Comparison of ENCODE assay signal across 8 cellular contexts in genomic region chrX:154308108-154308946, GRCh38. TPM values are rescaled to one million over a fixed set of nuclear protein-coding genes. Genes with fewer than 3 reads are reported as not detected.
DNase-seq lines count a peak whose midpoint lies in the region; ATAC-seq, FAIRE-seq and TF ChIP-seq lines count a peak whose summit lies in the region.

No MANE protein-coding gene starts in this region.

- BruUV-seq in Panc1 (replicated peaks; lab: Mats Ljungman, UMichigan): no TSS peak

- no peak for FAIRE-seq in pancreas (lab: Jason Lieb, UNC)

- H3K27me3 ChIP-seq in Panc1 (ENCODE audit: control insufficient read depth, insufficient read depth, low read length) (no peaks in the 10 kb centered on the region), pancreas (peaks cover 0 to 12% (median 0%) of the 10 kb centered on the region in 4 donors), upper lobe of left lung (no peaks in the 10 kb centered on the region)

- H3K4me1 ChIP-seq in Panc1 (ENCODE audit: control insufficient read depth, insufficient read depth, low read length): no peaks in the 10 kb centered on the region
- no peaks in the 10 kb centered on the region for H3K4me1 ChIP-seq in pancreas
- H3K4me1 ChIP-seq in upper lobe of left lung: peaks cover 0 to 5% (median 0%) of the 10 kb centered on the region in 4 donors

- peak; percentile 84 for TF ChIP-seq CTCF in Panc1 (IDR thresholded peaks at IDR 0.05)
- TF ChIP-seq CTCF in foreskin fibroblast (IDR thresholded peaks at IDR 0.05; ENCODE audit: low read depth, low read length): peak; percentile 51
- TF ChIP-seq CTCF in pancreas (IDR thresholded peaks at IDR 0.05): peak; percentile 71 to 79 (median 75)
- TF ChIP-seq CTCF in upper lobe of left lung (IDR thresholded peaks at IDR 0.05): peak; percentile 63 to 84 (median 81)

- H3K27me3 Mint-ChIP-seq in activated T-cell treated with anti-CD3 and anti-CD28 coated beads, Interleukin-2, amount 50 U/mL, for 72 hours (ENCODE audit: low read depth): peaks cover 26% of the 10 kb centered on the region

- H3K9me3 Mint-ChIP-seq in activated T-cell treated with anti-CD3 and anti-CD28 coated beads, Interleukin-2, amount 50 U/mL, for 72 hours: no peaks in the 10 kb centered on the region

- intact Hi-C loops in Panc1 (cut with micrococcal nuclease; ENCODE audit: unreplicated experiment) (no loop called here), pancreas (cut with DNase I) (no loop called here)

- CTCF ChIA-PET in Panc1 (lab: Charles Lee): no interaction called here

- in situ Hi-C loops in Panc1 (cut with HindIII; ENCODE audit: low pct_unique_long_range_greater_than_20kb, low sequenced_read_pairs): no loop called here

- no peaks in the 10 kb centered on the region for H3K36me3 Mint-ChIP-seq in activated T-cell treated with anti-CD3 and anti-CD28 coated beads, Interleukin-2, amount 50 U/mL, for 72 hours (ENCODE audit: insufficient read depth in 2 of 2)

- H3K27ac Mint-ChIP-seq in activated T-cell treated with anti-CD3 and anti-CD28 coated beads, Interleukin-2, amount 50 U/mL, for 72 hours: peak overlapping the region; percentile 34

- H3K27ac ChIP-seq in Panc1 (ENCODE audit: low read length) (no peak overlapping the region), pancreas (no peak overlapping the region), upper lobe of left lung (no peak overlapping the region)

- TF ChIP-seq EP300 in upper lobe of left lung (IDR thresholded peaks at IDR 0.05): no peak

- POLR2A ChIA-PET in Panc1 (lab: Charles Lee): no interaction called here

- TF ChIP-seq POLR2A in upper lobe of left lung (IDR thresholded peaks at IDR 0.05): no peak

- H3K4me3 ChIP-seq in Panc1 (ENCODE audit: low read depth in 2 of 2, low read length in 2 of 2): no peak overlapping the region
- H3K4me3 ChIP-seq in foreskin fibroblast (ENCODE audit: low read depth in 1 of 2, low read length in 2 of 2): no peak overlapping the region
- H3K4me3 ChIP-seq in pancreas: no peak overlapping the region
- H3K4me3 ChIP-seq in upper lobe of left lung: no peak overlapping the region

- H3K4me3 Mint-ChIP-seq in activated T-cell treated with anti-CD3 and anti-CD28 coated beads, Interleukin-2, amount 50 U/mL, for 72 hours: no peak overlapping the region

- peak; percentile 35 for DNase-seq in AG08396 (ENCODE audit: low spot score)
- peak; percentile 26 for DNase-seq in GM19238 (ENCODE audit: insufficient read length, low spot score)
- peak; percentile 36 for DNase-seq in Panc1 (ENCODE audit: low read depth, low spot score)
- DNase-seq in activated T-cell treated with anti-CD3 and anti-CD28 coated beads, Interleukin-2, amount 50 U/mL, for 72 hours: peak; percentile 82 to 85
- DNase-seq in foreskin fibroblast: peak in 1 of 2 donors; percentile 51
- DNase-seq in pancreas: peak in 5 of 6 donors; percentile 42 to 81 (median 61)
- peak in 1 of 2 donors; percentile 54 for DNase-seq in upper lobe of left lung

- 39 to 52% methylated on average over 9 of the region's 9 CpGs for WGBS in pancreas, 2 donors
- 57 to 62% methylated on average over 8 to 9 of the region's 9 CpGs for WGBS in upper lobe of left lung, 2 donors

- ATAC-seq in Panc1: peak; percentile 66; the same call in 1 of the 2 replicates
- peak; percentile 76 for ATAC-seq in activated T-cell treated with anti-CD3 and anti-CD28 coated beads, Interleukin-2, amount 50 U/mL, for 72 hours (replicated peaks in 1 of 2)
- peak in 3 of 4 donors; percentile 79 to 88 (median 82) for ATAC-seq in pancreas
- ATAC-seq in upper lobe of left lung (ENCODE audit: low FRiP score in 2 of 2): peak; percentile 35 to 65
- ATAC-seq in HG02623 (IDR thresholded peaks at IDR 0.05; ENCODE audit: unreplicated experiment): no peak

- no peaks in the 10 kb centered on the region for H3K9me3 ChIP-seq in Panc1 (ENCODE audit: control insufficient read depth, insufficient read depth, low read depth, low read length)
- H3K9me3 ChIP-seq in pancreas: no peaks in the 10 kb centered on the region
- H3K9me3 ChIP-seq in upper lobe of left lung: no peaks in the 10 kb centered on the region

- H3K36me3 ChIP-seq in Panc1 (ENCODE audit: control insufficient read depth, insufficient read depth, low read length) (no peaks in the 10 kb centered on the region), pancreas (no peaks in the 10 kb centered on the region), upper lobe of left lung (no peaks in the 10 kb centered on the region)

- H3K4me1 Mint-ChIP-seq in activated T-cell treated with anti-CD3 and anti-CD28 coated beads, Interleukin-2, amount 50 U/mL, for 72 hours (ENCODE audit: low read depth): peaks cover 42% of the 10 kb centered on the region

RNA-seq across cellular contexts. Expression of gene TKTL1, which starts 12.7 kb away (rescaled TPM):
- not detected for total RNA-seq in Panc1 (2021; ENCODE audit: unreplicated experiment)
- polyA plus RNA-seq in Panc1 (2012; ENCODE audit: insufficient read length): not detected
- total RNA-seq in activated T-cell treated with anti-CD3 and anti-CD28 coated beads, Interleukin-2, amount 50 U/mL, for 72 hours: under 1 TPM; 0.65 to 0.74 TPM
- not detected for total RNA-seq in pancreas
- not detected for polyA plus RNA-seq in pancreas
- 1 to 10 TPM in 1 of 6 donors, under 1 TPM in 2, not detected in 3; 0.20 to 1.2 (median 0.24) TPM for total RNA-seq in upper lobe of left lung

RNA-seq across cellular contexts. Expression of gene TEX28, which starts 13.4 kb away (rescaled TPM):
- total RNA-seq in Panc1 (2021; ENCODE audit: unreplicated experiment): not detected
- polyA plus RNA-seq in Panc1 (2012; ENCODE audit: insufficient read length): not detected
- total RNA-seq in activated T-cell treated with anti-CD3 and anti-CD28 coated beads, Interleukin-2, amount 50 U/mL, for 72 hours: not detected
- not detected for total RNA-seq in pancreas
- not detected for polyA plus RNA-seq in pancreas
- total RNA-seq in upper lobe of left lung: not detected

RNA-seq across cellular contexts. Expression of gene OPN1MW3, which starts 50.9 kb away (rescaled TPM):
- total RNA-seq in Panc1 (2021; ENCODE audit: unreplicated experiment) (not detected), pancreas (not detected), upper lobe of left lung (not detected)
- not detected for polyA plus RNA-seq in Panc1 (2012; ENCODE audit: insufficient read length)
- not detected for total RNA-seq in activated T-cell treated with anti-CD3 and anti-CD28 coated beads, Interleukin-2, amount 50 U/mL, for 72 hours
- polyA plus RNA-seq in pancreas: not detected
